ENCODE assay signal across 21 cellular contexts in the genomic region with DNA sequence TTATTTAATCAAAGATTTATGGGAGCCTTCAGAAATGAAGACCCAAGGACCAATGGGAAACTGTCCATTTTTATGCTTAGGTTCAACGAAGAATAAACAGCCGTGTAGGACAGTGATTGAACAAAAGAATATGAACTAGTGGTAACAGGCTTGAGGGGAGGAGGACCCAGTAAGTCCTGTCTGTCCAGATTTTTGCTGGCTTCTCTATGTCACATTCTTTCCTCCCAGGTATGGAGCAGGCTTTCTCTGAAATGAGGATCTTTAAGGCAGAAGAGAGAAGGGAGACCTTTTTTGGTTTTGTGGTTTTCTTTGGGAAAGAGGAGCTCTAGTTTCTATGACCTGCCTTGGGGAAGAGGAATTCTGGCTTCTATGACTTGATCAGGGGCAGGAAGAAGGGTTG.
DNase-seq lines count a peak whose midpoint lies in the region; FAIRE-seq and TF ChIP-seq lines count a peak whose summit lies in the region.
"Had no signal": no experiment of that assay in that cellular context is flagged by ENCODE, and none has a peak within 500 bp of the region (broad histone marks: within the 10 kb centered on the region; RNA-seq: fewer than 3 reads in every experiment).

No MANE protein-coding gene starts in this region.

- H3K27ac Mint-ChIP-seq in type B pancreatic cell, result peak overlapping the region; percentile 95
- H3K27ac Mint-ChIP-seq in CD4-positive, alpha-beta memory T cell, result no peak overlapping the region
- H3K27ac Mint-ChIP-seq: CD8-positive, alpha-beta memory T cell had no signal

- H3K4me2 ChIP-seq in keratinocyte (ENCODE audit: control insufficient read depth, extremely low read depth, insufficient read depth, low read depth, low read length), result no peak overlapping the region

- POLR2A ChIA-PET in CD4-positive, alpha-beta memory T cell (lab: Charles Lee; ENCODE audit: partially characterized antibody), result no interaction called here

- no peak overlapping the region for H2AFZ ChIP-seq in keratinocyte (ENCODE audit: control insufficient read depth, low read length)

- H3K4me3 ChIP-seq in keratinocyte (ENCODE audit: control insufficient read depth in 2 of 3, extremely low read depth in 1 of 3, insufficient read depth in 2 of 3, low read depth in 1 of 3, low read length in 3 of 3) (no peak overlapping the region), vagina (no peak overlapping the region)
- no peak overlapping the region for H3K4me3 ChIP-seq in CD4-positive, alpha-beta memory T cell (ENCODE audit: low read length in 2 of 2)
- H3K4me3 ChIP-seq: SJCRH30 had no signal

- H3K9me3 ChIP-seq in keratinocyte (ENCODE audit: control insufficient read depth, low read depth, low read length), result no peaks in the 10 kb centered on the region
- H3K9me3 ChIP-seq in vagina, result no peaks in the 10 kb centered on the region
- H3K9me3 ChIP-seq in CD4-positive, alpha-beta memory T cell (ENCODE audit: control insufficient read depth in 1 of 2, low read length in 2 of 2), result no peaks in the 10 kb centered on the region
- H3K9me3 ChIP-seq: SJCRH30 had no signal

- no peaks in the 10 kb centered on the region for H4K20me1 ChIP-seq in keratinocyte (ENCODE audit: control insufficient read depth, extremely low read depth, insufficient read depth, low read length)

- no peak overlapping the region for H3K9ac ChIP-seq in keratinocyte (ENCODE audit: control insufficient read depth, extremely low read depth, insufficient read depth, low read length)

- H3K36me3 Mint-ChIP-seq in type B pancreatic cell, result peaks cover 4% of the 10 kb centered on the region
- no peaks in the 10 kb centered on the region for H3K36me3 Mint-ChIP-seq in CD4-positive, alpha-beta memory T cell
- H3K36me3 Mint-ChIP-seq: CD8-positive, alpha-beta memory T cell had no signal

- peaks cover 12% of the 10 kb centered on the region for H3K9me3 Mint-ChIP-seq in type B pancreatic cell
- H3K9me3 Mint-ChIP-seq in CD4-positive, alpha-beta memory T cell, result peaks cover 0 to 4% (median 0%) of the 10 kb centered on the region in 8 donors

- TF ChIP-seq POLR2A in vagina (IDR thresholded peaks at IDR 0.05), result no peak

- DNase-seq in HT-29 (ENCODE audit: low spot score) (peak; percentile 25), keratinocyte (ENCODE audit: low read depth, low spot score) (no peak), type B pancreatic cell (ENCODE audit: extremely low spot score, unreplicated experiment) (no peak), vagina (ENCODE audit: extremely low spot score in 2 of 2) (no peak), NOMO-1 (lab: John Stamatoyannopoulos, UW; ENCODE audit: unreplicated experiment in 2 of 2) (no peak)
- no peak for DNase-seq in CD4-positive, alpha-beta memory T cell
- DNase-seq: CD8-positive, alpha-beta memory T cell; DND-41; GF-D8; GOT3; Kasumi-1; MM.1S; NCI-H1092 treated with DMSO at 0.1 percent for 48 hours; NCI-H1694; NCI-H2107; NCI-H345; NCI-H69; SJCRH30 had no signal

- dilution Hi-C loops in keratinocyte (cut with MboI; ENCODE audit: extremely low pct_ligation_motif_present, low sequenced_read_pairs), result no loop called here

- intact Hi-C loops in vagina (cut with DNase I), result no loop called here
- intact Hi-C loops in CD4-positive, alpha-beta memory T cell (cut with micrococcal nuclease), result no loop called here

- peak overlapping the region; percentile 70 for H3K27ac ChIP-seq in VCaP
- no peak overlapping the region for H3K27ac ChIP-seq in keratinocyte (ENCODE audit: control insufficient read depth, insufficient read depth, low read length)
- no peak overlapping the region for H3K27ac ChIP-seq in vagina
- H3K27ac ChIP-seq in CD4-positive, alpha-beta memory T cell (ENCODE audit: low read depth, low read length), result no peak overlapping the region
- H3K27ac ChIP-seq: RWPE1, SJCRH30 had no signal

- peak overlapping the region; percentile 50 for H3K4me3 Mint-ChIP-seq in type B pancreatic cell
- no peak overlapping the region for H3K4me3 Mint-ChIP-seq in CD4-positive, alpha-beta memory T cell
- H3K4me3 Mint-ChIP-seq: CD8-positive, alpha-beta memory T cell had no signal

- H3K36me3 ChIP-seq in keratinocyte (ENCODE audit: control insufficient read depth in 2 of 2, extremely low read depth in 1 of 2, insufficient read depth in 2 of 2, low read length in 2 of 2) (no peaks in the 10 kb centered on the region), vagina (no peaks in the 10 kb centered on the region)
- no peaks in the 10 kb centered on the region for H3K36me3 ChIP-seq in CD4-positive, alpha-beta memory T cell (ENCODE audit: insufficient read depth, low read length)
- H3K36me3 ChIP-seq: SJCRH30 had no signal

- no peaks in the 10 kb centered on the region for H3K4me1 ChIP-seq in keratinocyte (ENCODE audit: control insufficient read depth, extremely low read depth, insufficient read depth, low read length)
- no peaks in the 10 kb centered on the region for H3K4me1 ChIP-seq in vagina
- H3K4me1 ChIP-seq in CD4-positive, alpha-beta memory T cell (ENCODE audit: insufficient read depth, low read length), result no peaks in the 10 kb centered on the region
- H3K4me1 ChIP-seq: SJCRH30 had no signal

- CTCF ChIA-PET in CD4-positive, alpha-beta memory T cell (lab: Charles Lee; ENCODE audit: partially characterized antibody), result no interaction called here

- no peak for TF ChIP-seq CTCF in VCaP (conservative IDR thresholded peaks at IDR 0.05)
- no peak for TF ChIP-seq CTCF in keratinocyte (optimal IDR thresholded peaks at IDR 0.05 in 1 of 3, IDR thresholded peaks at IDR 0.05 in 1 of 3, conservative IDR thresholded peaks at IDR 0.05 in 1 of 3; ENCODE audit: extremely low read depth in 1 of 3, insufficient read depth in 2 of 3, low read length in 3 of 3)
- no peak for TF ChIP-seq CTCF in type B pancreatic cell (conservative IDR thresholded peaks at IDR 0.05)
- no peak for TF ChIP-seq CTCF in vagina (IDR thresholded peaks at IDR 0.05)

- H3K9me1 ChIP-seq in keratinocyte (ENCODE audit: control insufficient read depth, extremely low read depth, insufficient read depth, low read length), result no peaks in the 10 kb centered on the region

- H3K79me2 ChIP-seq in keratinocyte (ENCODE audit: control insufficient read depth, insufficient read depth, low read length), result no peaks in the 10 kb centered on the region

- no peaks in the 10 kb centered on the region for H3K27me3 ChIP-seq in keratinocyte (ENCODE audit: control insufficient read depth, extremely low read depth, insufficient read depth, low read length)
- H3K27me3 ChIP-seq in vagina, result no peaks in the 10 kb centered on the region
- no peaks in the 10 kb centered on the region for H3K27me3 ChIP-seq in CD4-positive, alpha-beta memory T cell (ENCODE audit: insufficient read depth, low read length)
- H3K27me3 ChIP-seq: SJCRH30 had no signal

- peak; percentile 44 for FAIRE-seq in keratinocyte (lab: Jason Lieb, UNC)
- FAIRE-seq: GM12891 had no signal

- H3K4me1 Mint-ChIP-seq in type B pancreatic cell (ENCODE audit: unreplicated experiment), result peaks cover 4% of the 10 kb centered on the region
- no peaks in the 10 kb centered on the region for H3K4me1 Mint-ChIP-seq in CD4-positive, alpha-beta memory T cell
- H3K4me1 Mint-ChIP-seq: CD8-positive, alpha-beta memory T cell had no signal

- no peaks in the 10 kb centered on the region for H3K27me3 Mint-ChIP-seq in type B pancreatic cell
- peaks cover 3 to 8% of the 10 kb centered on the region in 2 donors for H3K27me3 Mint-ChIP-seq in CD4-positive, alpha-beta memory T cell
